Comparison of ENCODE assay signal across 1 cellular context in the genomic region with DNA sequence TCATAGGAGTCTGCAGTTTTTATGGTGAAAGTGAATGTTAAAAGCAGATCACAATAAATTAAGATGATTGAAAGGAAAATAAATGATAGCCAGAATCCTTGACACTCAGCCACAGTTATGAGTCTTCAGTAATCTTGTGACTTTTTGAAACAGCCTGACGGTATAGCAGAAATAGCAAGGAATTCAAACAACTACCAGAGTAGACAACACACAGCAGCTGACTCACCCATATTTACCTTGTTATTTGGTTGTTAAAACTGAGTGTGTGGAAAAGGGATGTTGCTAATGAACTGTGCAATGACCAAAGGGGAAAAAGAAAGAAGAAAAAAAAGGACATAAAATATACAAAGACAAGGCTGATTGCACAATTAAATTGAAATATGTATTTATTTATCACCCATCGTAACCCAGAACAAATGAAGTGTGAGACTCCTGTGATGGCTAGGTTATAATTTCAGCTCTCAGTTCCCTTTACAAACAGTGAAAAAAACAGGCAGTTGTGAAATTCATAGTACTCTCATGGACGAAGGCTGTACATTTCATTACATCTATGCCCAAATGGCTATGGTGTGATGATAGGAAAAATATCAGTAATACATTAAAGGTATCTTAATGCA.
A peak's percentile ranks its signal among the peaks of the same experiment; 100 is the strongest.
TF ChIP-seq lines count a peak whose summit lies in the region.

No MANE protein-coding gene starts in this region.

TF ChIP-seq in GM12878, 131 proteins besides CTCF, POLR2A, EP300 and RAD21 (continued from another document):
- TF ChIP-seq SKIL (IDR thresholded peaks at IDR 0.05; ENCODE audit: low read depth, poor library complexity, severe bottlenecking), result peak; percentile 35
- TF ChIP-seq MTA3 (IDR thresholded peaks at IDR 0.05; ENCODE audit: borderline replicate concordance, low read length), result no peak
- TF ChIP-seq ZNF24 (IDR thresholded peaks at IDR 0.05), result peak; percentile 94
